23 cellular contexts compared by ENCODE assay signal in genomic region chr19:55232284-55232597, GRCh38. TPM values are rescaled to one million over a fixed set of nuclear protein-coding genes. Genes with fewer than 3 reads are reported as not detected.
"Had no signal": no experiment of that assay in that cellular context is flagged by ENCODE, and none has a peak within 500 bp of the region (broad histone marks: within the 10 kb centered on the region; RNA-seq: fewer than 3 reads in every experiment).

No MANE protein-coding gene starts in this region.

- H3K4me3 Mint-ChIP-seq: activated CD4-positive, alpha-beta memory T cell treated with anti-CD3 and anti-CD28 coated beads, Interleukin-2, amount 10 ng/mL, durations not matched to agents 7 days and 5 days; activated CD4-positive, alpha-beta T cell treated with anti-CD3 and anti-CD28 coated beads, Interleukin-2, amount 10 ng/mL, durations not matched to agents 24 days and 14 days; activated naive CD4-positive, alpha-beta T cell treated with anti-CD3 and anti-CD28 coated beads, Interleukin-2, amount 50 U/mL, for 24 hours; activated T-helper 1 cell treated with anti-CD3 and anti-CD28 coated beads, Interleukin-12 subunit alpha, Interleukin-12 subunit beta, Interleukin-2, Interleukin-4 antibody, amounts not matched to agents 30 ng/mL and 10 ng/mL and 1 ng/mL, durations not matched to agents 14 hours and 24 hours and 36 hours; natural killer cell; stimulated activated naive B cell treated with anti-CD40 and anti-IgM and Interleukin-4, amounts not matched to agents 10 μg/mL and 1 μg/mL and 100 μg/mL, for 72 hours had no signal

- ATAC-seq: gastrocnemius medialis; left ventricle myocardium superior; natural killer cell; stimulated activated naive B cell treated with anti-CD40 and anti-IgM and Interleukin-4, amounts not matched to agents 10 μg/mL and 1 μg/mL and 100 μg/mL, for 72 hours; upper lobe of right lung had no signal

- H3K27ac Mint-ChIP-seq: activated CD4-positive, alpha-beta memory T cell treated with anti-CD3 and anti-CD28 coated beads, Interleukin-2, amount 10 ng/mL, durations not matched to agents 7 days and 5 days; activated CD4-positive, alpha-beta T cell treated with anti-CD3 and anti-CD28 coated beads, Interleukin-2, amount 10 ng/mL, durations not matched to agents 24 days and 14 days; activated naive CD4-positive, alpha-beta T cell treated with anti-CD3 and anti-CD28 coated beads, Interleukin-2, amount 50 U/mL, for 24 hours; activated T-helper 1 cell treated with anti-CD3 and anti-CD28 coated beads, Interleukin-12 subunit alpha, Interleukin-12 subunit beta, Interleukin-2, Interleukin-4 antibody, amounts not matched to agents 30 ng/mL and 10 ng/mL and 1 ng/mL, durations not matched to agents 14 hours and 24 hours and 36 hours; natural killer cell; stimulated activated naive B cell treated with anti-CD40 and anti-IgM and Interleukin-4, amounts not matched to agents 10 μg/mL and 1 μg/mL and 100 μg/mL, for 72 hours had no signal

- H3K4me1 ChIP-seq: ascending aorta, esophagus squamous epithelium, gastrocnemius medialis, upper lobe of right lung had no signal

- DNase-seq: activated CD4-positive, alpha-beta memory T cell treated with anti-CD3 and anti-CD28 coated beads, Interleukin-2, amount 10 ng/mL, durations not matched to agents 7 days and 5 days; activated CD4-positive, alpha-beta T cell treated with anti-CD3 and anti-CD28 coated beads, Interleukin-2, amount 10 ng/mL, durations not matched to agents 24 days and 14 days; activated gamma-delta T cell treated with Interleukin-2 at 50 U/mL for 16 hours; adrenal gland; cerebellar nuclear complex; esophagus squamous epithelium; gastrocnemius medialis; hippocampal formation; left ventricle myocardium superior; midbrain; natural killer cell; nucleus accumbens; stimulated activated CD4-positive, alpha-beta T cell treated with anti-CD3 and anti-CD28 coated beads, Interleukin-2, amount 100 ng/mL, for 48 hours; stimulated activated CD8-positive, alpha-beta memory T cell treated with anti-CD3 and anti-CD28 coated beads, Interleukin-4, amount 100 ng/mL, for 48 hours; stimulated activated naive B cell treated with anti-CD40 and anti-IgM and Interleukin-4, amounts not matched to agents 10 μg/mL and 1 μg/mL and 100 μg/mL, for 72 hours; upper lobe of right lung had no signal

- H3K9me3 Mint-ChIP-seq: activated CD4-positive, alpha-beta memory T cell treated with anti-CD3 and anti-CD28 coated beads, Interleukin-2, amount 10 ng/mL, durations not matched to agents 7 days and 5 days; activated CD4-positive, alpha-beta T cell treated with anti-CD3 and anti-CD28 coated beads, Interleukin-2, amount 10 ng/mL, durations not matched to agents 24 days and 14 days; activated naive CD4-positive, alpha-beta T cell treated with anti-CD3 and anti-CD28 coated beads, Interleukin-2, amount 50 U/mL, for 24 hours; activated T-helper 1 cell treated with anti-CD3 and anti-CD28 coated beads, Interleukin-12 subunit alpha, Interleukin-12 subunit beta, Interleukin-2, Interleukin-4 antibody, amounts not matched to agents 30 ng/mL and 10 ng/mL and 1 ng/mL, durations not matched to agents 14 hours and 24 hours and 36 hours; natural killer cell; stimulated activated naive B cell treated with anti-CD40 and anti-IgM and Interleukin-4, amounts not matched to agents 10 μg/mL and 1 μg/mL and 100 μg/mL, for 72 hours had no signal

- H3K4me3 ChIP-seq: adrenal gland, ascending aorta, coronary artery, esophagus squamous epithelium, gastrocnemius medialis, sigmoid colon, smooth muscle cell, upper lobe of right lung had no signal

- H3K27me3 Mint-ChIP-seq: activated CD4-positive, alpha-beta memory T cell treated with anti-CD3 and anti-CD28 coated beads, Interleukin-2, amount 10 ng/mL, durations not matched to agents 7 days and 5 days; activated CD4-positive, alpha-beta T cell treated with anti-CD3 and anti-CD28 coated beads, Interleukin-2, amount 10 ng/mL, durations not matched to agents 24 days and 14 days; activated naive CD4-positive, alpha-beta T cell treated with anti-CD3 and anti-CD28 coated beads, Interleukin-2, amount 50 U/mL, for 24 hours; stimulated activated naive B cell treated with anti-CD40 and anti-IgM and Interleukin-4, amounts not matched to agents 10 μg/mL and 1 μg/mL and 100 μg/mL, for 72 hours had no signal

- H3K27ac ChIP-seq: adrenal gland, ascending aorta, coronary artery, esophagus squamous epithelium, gastrocnemius medialis, sigmoid colon, upper lobe of right lung had no signal

- H3K27me3 ChIP-seq: adrenal gland, ascending aorta, esophagus squamous epithelium, gastrocnemius medialis, sigmoid colon, upper lobe of right lung had no signal

- H3K9me3 ChIP-seq: adrenal gland, ascending aorta, esophagus squamous epithelium, gastrocnemius medialis, sigmoid colon, upper lobe of right lung had no signal

RNA-seq across cellular contexts. Expression of gene TMEM86B, which starts 3.7 kb away (rescaled TPM):
- total RNA-seq: ascending aorta had no signal

RNA-seq across cellular contexts. Expression of gene PTPRH, which starts 22.9 kb away (rescaled TPM):
- total RNA-seq: activated CD4-positive, alpha-beta memory T cell treated with anti-CD3 and anti-CD28 coated beads, Interleukin-2, amount 10 ng/mL, durations not matched to agents 7 days and 5 days; activated CD4-positive, alpha-beta T cell treated with anti-CD3 and anti-CD28 coated beads, Interleukin-2, amount 10 ng/mL, durations not matched to agents 24 days and 14 days; T-helper 2 cell treated with Interferon-gamma antibody and Interleukin-4, amounts not matched to agents 100 ng/mL and 5 ng/mL, for 36 hours; upper lobe of right lung had no signal

RNA-seq across cellular contexts. Expression of gene BRSK1, which starts 51.6 kb away (rescaled TPM):
- total RNA-seq: gastrocnemius medialis had no signal
